In genomic region chr14:54754623-54755386, GRCh38 we compare ENCODE assay signal across 1 cellular context.
A peak's percentile ranks its signal among the peaks of the same experiment; 100 is the strongest.
TF ChIP-seq lines count a peak whose summit lies in the region.

No MANE protein-coding gene starts in this region.

TF ChIP-seq in K562, 482 proteins besides CTCF, POLR2A, EP300 and RAD21 (continued from another document and continues in another):
- TF ChIP-seq ZBTB33 (CRISPR knock-in tag; IDR thresholded peaks at IDR 0.05) (no peak), E2F8 (IDR thresholded peaks at IDR 0.05; ENCODE audit: low read depth, partially characterized antibody) (peak; percentile 21), ZBTB17 (CRISPR knock-in tag; IDR thresholded peaks at IDR 0.05) (no peak), NFRKB (IDR thresholded peaks at IDR 0.05; ENCODE audit: low read depth) (peak; percentile 82), RBM17 (IDR thresholded peaks at IDR 0.05; ENCODE audit: borderline replicate concordance, low read depth, low read length) (no peak), SIN3B (IDR thresholded peaks at IDR 0.05; ENCODE audit: low read depth) (no peak), DMBX1 (CRISPR knock-in tag; IDR thresholded peaks at IDR 0.05; ENCODE audit: borderline replicate concordance) (peak; percentile 64; the same call in 1 of the 2 replicates), E2F6 (IDR thresholded peaks at IDR 0.05; ENCODE audit: borderline replicate concordance in 1 of 2, extremely low read depth in 1 of 2, insufficient read depth in 1 of 2, insufficient read length in 1 of 2, low read depth in 1 of 2, low read length in 1 of 2, poor library complexity in 1 of 2, severe bottlenecking in 1 of 2) (no peak), ZNF3 (CRISPR knock-in tag; IDR thresholded peaks at IDR 0.05) (no peak), JUN (IDR thresholded peaks at IDR 0.05; ENCODE audit: borderline replicate concordance, low read depth, low read length) (peak; percentile 91), JUN (CRISPR knock-in tag; IDR thresholded peaks at IDR 0.05; ENCODE audit: borderline replicate concordance) (peak; percentile 97), RERE (CRISPR knock-in tag; IDR thresholded peaks at IDR 0.05; ENCODE audit: borderline replicate concordance) (no peak), DDX20 (tag; IDR thresholded peaks at IDR 0.05; ENCODE audit: low read depth) (no peak), GABPB2 (CRISPR knock-in tag; conservative IDR thresholded peaks at IDR 0.05) (no peak), ZNF75A (CRISPR knock-in tag; IDR thresholded peaks at IDR 0.05) (no peak), BRCA1 (IDR thresholded peaks at IDR 0.05) (no peak), BRCA1 (CRISPR knock-in tag; IDR thresholded peaks at IDR 0.05) (no peak), SMARCA4 (IDR thresholded peaks at IDR 0.05) (peak; percentile 97), TAF9B (IDR thresholded peaks at IDR 0.05; ENCODE audit: partially characterized antibody) (peak; percentile 91), CCAR2 (IDR thresholded peaks at IDR 0.05; ENCODE audit: low read depth, low read length) (no peak), SIX5 (IDR thresholded peaks at IDR 0.05; ENCODE audit: borderline replicate concordance in 1 of 2, insufficient read depth in 1 of 2, low read depth in 1 of 2, low read length in 2 of 2) (no peak), ZNF184 (CRISPR knock-in tag; IDR thresholded peaks at IDR 0.05) (no peak), CHCHD3 (CRISPR knock-in tag; IDR thresholded peaks at IDR 0.05) (no peak), TCFL5 (CRISPR knock-in tag; conservative IDR thresholded peaks at IDR 0.05) (no peak), KLF10 (CRISPR knock-in tag; IDR thresholded peaks at IDR 0.05) (no peak), ZKSCAN1 (IDR thresholded peaks at IDR 0.05; ENCODE audit: low read depth, low read length) (no peak), E2F3 (CRISPR knock-in tag; IDR thresholded peaks at IDR 0.05) (no peak), CBFA2T2 (conservative IDR thresholded peaks at IDR 0.05) (peak; percentile 96), SMAD1 (IDR thresholded peaks at IDR 0.05; ENCODE audit: low read depth, low read length, partially characterized antibody) (no peak), ZNF175 (CRISPR knock-in tag; IDR thresholded peaks at IDR 0.05; ENCODE audit: low read depth) (peak; percentile 57; the same call in 1 of the 2 replicates), ZNF23 (CRISPR knock-in tag; IDR thresholded peaks at IDR 0.05) (no peak), BCOR (IDR thresholded peaks at IDR 0.05) (peak; percentile 40; the same call in 1 of the 2 replicates), LARP7 (IDR thresholded peaks at IDR 0.05) (peak; percentile 74; the same call in 1 of the 2 replicates), HDAC1 (IDR thresholded peaks at IDR 0.05) (peak in 1 of 2 experiments; percentile 74; a peak in 2 of 4 replicates), RREB1 (CRISPR knock-in tag; IDR thresholded peaks at IDR 0.05) (no peak), ZKSCAN8 (CRISPR knock-in tag; IDR thresholded peaks at IDR 0.05) (peak; percentile 82), HBP1 (CRISPR knock-in tag; IDR thresholded peaks at IDR 0.05) (no peak), DNMT1 (IDR thresholded peaks at IDR 0.05) (no peak), CBX3 (IDR thresholded peaks at IDR 0.05; ENCODE audit: borderline replicate concordance in 1 of 2, low read length in 2 of 2) (no peak), ARNT (IDR thresholded peaks at IDR 0.05) (peak; percentile 84 to 90), CEBPB (tag; IDR thresholded peaks at IDR 0.05) (peak; percentile 84), WHSC1 (IDR thresholded peaks at IDR 0.05; ENCODE audit: low read length) (no peak), BACH1 (tag; IDR thresholded peaks at IDR 0.05) (no peak), MAFF (IDR thresholded peaks at IDR 0.05; ENCODE audit: low read length) (no peak), SRSF7 (optimal IDR thresholded peaks at IDR 0.05; ENCODE audit: low read depth, low read length) (no peak), BRD4 (IDR thresholded peaks at IDR 0.05) (no peak), DPF2 (IDR thresholded peaks at IDR 0.05) (peak; percentile 99), RUNX1 (IDR thresholded peaks at IDR 0.05; ENCODE audit: low read depth) (peak; percentile 78), MAZ (CRISPR knock-in tag; conservative IDR thresholded peaks at IDR 0.05 in 1 of 2, IDR thresholded peaks at IDR 0.05 in 1 of 2) (peak in 1 of 2 experiments; percentile 38; a peak in 2 of 4 replicates), BMI1 (IDR thresholded peaks at IDR 0.05; ENCODE audit: low read length) (no peak), ZBTB34 (CRISPR knock-in tag; IDR thresholded peaks at IDR 0.05) (no peak)
